8 cellular contexts compared by ENCODE assay signal in the genomic region with DNA sequence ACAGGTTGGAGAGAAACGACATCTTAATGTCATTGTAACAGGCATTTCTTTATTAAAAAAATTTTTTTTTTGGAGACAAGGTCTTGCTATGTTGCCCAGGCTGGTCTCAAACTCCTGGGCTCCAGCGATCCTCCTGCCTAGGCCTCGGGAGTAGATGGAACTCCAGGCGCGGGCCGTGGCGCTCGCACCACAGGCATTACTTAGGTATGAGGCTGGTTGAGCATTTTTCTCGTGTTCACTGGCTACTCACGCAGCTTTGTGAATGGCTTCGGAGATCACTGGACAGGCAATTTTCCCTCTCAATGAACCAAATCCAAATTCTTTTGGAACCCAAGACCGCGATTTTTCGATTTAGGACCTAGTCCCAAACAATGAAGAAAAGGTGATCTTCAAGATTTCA. TPM values are rescaled to one million over a fixed set of nuclear protein-coding genes. Genes with fewer than 3 reads are reported as not detected.
DNase-seq lines count a peak whose midpoint lies in the region; ATAC-seq and TF ChIP-seq lines count a peak whose summit lies in the region.

No MANE protein-coding gene starts in this region.

- no peak for ATAC-seq in psoas muscle
- no peak for ATAC-seq in HG02798 (IDR thresholded peaks at IDR 0.05; ENCODE audit: poor library complexity, unreplicated experiment)

- H3K4me1 ChIP-seq in ES-I3 (ENCODE audit: insufficient read depth, low read length) (peaks cover 14% of the 10 kb centered on the region), SJSA1 (replicated peaks) (peaks cover 14% of the 10 kb centered on the region), psoas muscle (peaks cover 8% of the 10 kb centered on the region)

- H3K4me3 ChIP-seq in SJSA1 (peak overlapping the region; percentile 73), fibroblast of the aortic adventitia (ENCODE audit: low read depth, low read length) (peak overlapping the region; percentile 86), psoas muscle (peak overlapping the region; percentile 85)

- peak overlapping the region; percentile 66 for H3K9ac ChIP-seq in ES-I3 (ENCODE audit: low read depth, low read length)

- no peak overlapping the region for H3K27ac ChIP-seq in SJSA1
- peak overlapping the region; percentile 46 for H3K27ac ChIP-seq in psoas muscle

- TF ChIP-seq CTCF in fibroblast of the aortic adventitia (IDR thresholded peaks at IDR 0.05; ENCODE audit: insufficient read depth, low read length) = no peak
- TF ChIP-seq CTCF in psoas muscle (IDR thresholded peaks at IDR 0.05) = no peak

- H3K27me3 ChIP-seq in SJSA1 (replicated peaks) (no peaks in the 10 kb centered on the region), psoas muscle (ENCODE audit: insufficient read depth in 3 of 3, low read length in 2 of 3) (no peaks in the 10 kb centered on the region)

- intact Hi-C loops in psoas muscle (cut with DNase I) = loop anchor here (1.0 to 5.0 kb wide), 5 partner anchors 82 to 168 kb away; no protein-coding TSS in a partner anchor

- DNase-seq in SJSA1 (ENCODE audit: low read depth in 1 of 2, low spot score in 2 of 2) (no peak), fibroblast of the aortic adventitia (ENCODE audit: low read depth) (peak; percentile 44), psoas muscle (no peak), NCI-H524 treated with DMSO at 0.1 percent for 48 hours (lab: John Stamatoyannopoulos, UW) (no peak), COLO668 (lab: John Stamatoyannopoulos, UW; ENCODE audit: unreplicated experiment) (no peak)
- no peak for DNase-seq in activated effector memory CD4-positive, alpha-beta T cell treated with anti-CD3 and anti-CD28 coated beads, Interleukin-2, amount 50 U/mL, for 16 hours

- H3K9me3 ChIP-seq in ES-I3 (ENCODE audit: control insufficient read depth, insufficient read depth, low read length) (no peaks in the 10 kb centered on the region), SJSA1 (replicated peaks) (0 out of 2 replicates have a peak, but pooled peaks cover 3% of the 10 kb centered on the region), psoas muscle (no peaks in the 10 kb centered on the region)

- H3K36me3 ChIP-seq in ES-I3 (ENCODE audit: insufficient read depth, low read length) (peaks cover 4% of the 10 kb centered on the region; the same call in 1 of the 2 replicates), SJSA1 (no peaks in the 10 kb centered on the region), psoas muscle (ENCODE audit: insufficient read depth in 1 of 2, low read depth in 1 of 2) (no peaks in the 10 kb centered on the region)

- WGBS in psoas muscle, 3 donors = 15 to 20% (median 16%) methylated on average over 14 of the region's 14 CpGs

RNA-seq across cellular contexts. Expression of gene TCF7L1, which starts 0.8 kb away (rescaled TPM):
- 0.68 and 1.3 TPM in 2 replicates for total RNA-seq in SJSA1 (2014; rRNA removed; shearing (Covaris generic))
- total RNA-seq in fibroblast of the aortic adventitia (ENCODE audit: low replicate concordance) (3.5 and 3.7 TPM in 2 replicates), psoas muscle (10 to 100 TPM in 1 of 4 donors, 1 to 10 TPM in 3; 5.3 to 13.3 (median 8.0) TPM)
- 1 to 10 TPM; 2.1 to 6.1 (median 5.6) TPM for polyA plus RNA-seq in psoas muscle
